Comparison of ENCODE assay signal across 9 cellular contexts in the genomic region with DNA sequence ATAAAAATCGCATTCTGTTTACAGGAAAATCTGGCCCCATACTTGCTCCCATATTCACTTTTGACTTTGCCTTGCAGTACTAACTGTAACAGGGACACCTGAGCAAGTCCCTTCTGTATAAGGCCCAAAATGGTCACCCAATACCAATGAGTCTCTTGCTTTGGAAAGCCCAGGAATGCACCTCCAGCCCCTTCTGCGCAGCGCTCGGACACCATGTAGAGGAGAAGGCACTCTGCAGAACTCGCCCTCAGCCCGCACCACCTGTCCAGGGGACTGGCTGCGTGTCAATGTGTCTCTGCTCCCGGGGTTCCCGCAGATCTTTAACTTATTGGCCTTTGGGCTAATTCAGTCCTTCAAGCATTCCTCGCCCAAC. TPM values are rescaled to one million over a fixed set of nuclear protein-coding genes. Genes with fewer than 3 reads are reported as not detected.
DNase-seq lines count a peak whose midpoint lies in the region; ATAC-seq, FAIRE-seq and TF ChIP-seq lines count a peak whose summit lies in the region.
"Had no signal": no experiment of that assay in that cellular context is flagged by ENCODE, and none has a peak within 500 bp of the region (broad histone marks: within the 10 kb centered on the region; RNA-seq: fewer than 3 reads in every experiment).

No MANE protein-coding gene starts in this region.

- TF ChIP-seq RAD21 in HepG2 (CRISPR knock-in tag; IDR thresholded peaks at IDR 0.05): no peak

- H3K9me3 ChIP-seq in Panc1 (ENCODE audit: control insufficient read depth, insufficient read depth, low read depth, low read length) (no peaks in the 10 kb centered on the region), HepG2 (ENCODE audit: low read length) (no peaks in the 10 kb centered on the region)

- 9% methylated on average over 10 of the region's 10 CpGs for WGBS in HepG2 (ENCODE audit: low lambda C conversion rate)

- no peak overlapping the region for H3K4me3 Mint-ChIP-seq in stimulated activated naive CD8-positive, alpha-beta T cell treated with anti-CD3 and anti-CD28 coated beads, Interleukin-15, amount 100 ng/mL, for 72 hours

- H3K27ac ChIP-seq in Panc1 (ENCODE audit: low read length): no peak overlapping the region
- H3K27ac ChIP-seq in HepG2 (ENCODE audit: extremely low read length, insufficient read depth, low read length): no peak overlapping the region

- H3K4me3 ChIP-seq in Panc1 (ENCODE audit: low read depth in 2 of 2, low read length in 2 of 2) (no peak overlapping the region), HepG2 (replicated peaks in 1 of 3; ENCODE audit: insufficient read depth in 1 of 3, low read depth in 2 of 3, low read length in 3 of 3) (peak overlapping the region in 2 of 3 experiments; percentile 37 to 54; a peak in 3 of 6 replicates)

- no peak for DNase-seq in stimulated activated naive CD8-positive, alpha-beta T cell treated with anti-CD3 and anti-CD28 coated beads, Interleukin-15, amount 100 ng/mL, for 72 hours
- no peak for DNase-seq in stimulated activated naive CD8-positive, alpha-beta T cell treated with anti-CD3 and anti-CD28 coated beads, Interleukin-15, Interleukin-2, amounts not matched to agents 100 U/mL and 50 U/mL, for 24 hours
- no peak for DNase-seq in Panc1 (ENCODE audit: low read depth, low spot score)
- no peak for DNase-seq in HepG2 (ENCODE audit: low spot score)
- DNase-seq in activated T-cell treated with anti-CD3 and anti-CD28 coated beads for 4 hours: no peak
- DNase-seq in activated CD4-positive, alpha-beta T cell treated with anti-CD3 and anti-CD28 coated beads, Interleukin-2, amount 50 U/mL, for 4 hours: no peak
- no peak for DNase-seq in stimulated activated CD4-positive, alpha-beta T cell treated with anti-CD3 and anti-CD28 coated beads, Interleukin-4, amount 100 ng/mL, for 24 hours
- DNase-seq: NCI-H1436 treated with DMSO at 0.1 percent for 48 hours had no signal

- no peak for FAIRE-seq in HepG2 (lab: Jason Lieb, UNC)

- no peaks in the 10 kb centered on the region for H3K27me3 Mint-ChIP-seq in stimulated activated naive CD8-positive, alpha-beta T cell treated with anti-CD3 and anti-CD28 coated beads, Interleukin-15, amount 100 ng/mL, for 72 hours

- TF ChIP-seq CTCF in Panc1 (IDR thresholded peaks at IDR 0.05) (no peak; the same call in 1 of the 2 replicates), HepG2 (CRISPR knock-in tag; IDR thresholded peaks at IDR 0.05) (no peak)

- no peak for TF ChIP-seq POLR2A in HepG2 (IDR thresholded peaks at IDR 0.05; ENCODE audit: insufficient read depth in 1 of 2, low read depth in 2 of 2, low read length in 2 of 2)

- BruUV-seq in Panc1 (replicated peaks; lab: Mats Ljungman, UMichigan) (no TSS peak), HepG2 (replicated peaks; lab: Mats Ljungman, UMichigan) (no TSS peak)

- no peak overlapping the region for H2AFZ ChIP-seq in HepG2 (ENCODE audit: low read length)

- H3K27me3 ChIP-seq in Panc1 (ENCODE audit: control insufficient read depth, insufficient read depth, low read length): no peaks in the 10 kb centered on the region
- peaks cover 5 to 47% of the 10 kb centered on the region in 2 experiments for H3K27me3 ChIP-seq in HepG2 (ENCODE audit: control insufficient read depth in 1 of 2, insufficient read depth in 2 of 2, low read length in 2 of 2)

- no peaks in the 10 kb centered on the region for H4K20me1 ChIP-seq in HepG2 (ENCODE audit: insufficient read depth, low read length)

- no peak overlapping the region for H3K9ac ChIP-seq in HepG2 (ENCODE audit: insufficient read depth, low read depth, low read length)

- TF ChIP-seq EP300 in HepG2 (IDR thresholded peaks at IDR 0.05; ENCODE audit: low read depth in 2 of 2, low read length in 2 of 2) (no peak), HepG2 (CRISPR knock-in tag; IDR thresholded peaks at IDR 0.05; ENCODE audit: borderline replicate concordance) (no peak)

- H3K27ac Mint-ChIP-seq in stimulated activated naive CD8-positive, alpha-beta T cell treated with anti-CD3 and anti-CD28 coated beads, Interleukin-15, amount 100 ng/mL, for 72 hours: no peak overlapping the region

- H3K36me3 ChIP-seq in Panc1 (ENCODE audit: control insufficient read depth, insufficient read depth, low read length) (no peaks in the 10 kb centered on the region), HepG2 (replicated peaks in 1 of 2; ENCODE audit: control insufficient read depth in 1 of 2, insufficient read depth in 2 of 2, low read length in 2 of 2) (no peaks in the 10 kb centered on the region)

- POLR2A ChIA-PET in Panc1 (lab: Charles Lee): no interaction called here
- POLR2A ChIA-PET in HepG2 (lab: Yijun Ruan, JAX): interaction anchor here (0.6 to 1.2 kb wide), 2 partner anchors 109 to 367 kb away, joined by 3 to 4 read pairs; no protein-coding TSS in a partner anchor

- H3K79me2 ChIP-seq in HepG2 (ENCODE audit: insufficient read depth, low read length): no peaks in the 10 kb centered on the region

- in situ Hi-C loops in Panc1 (cut with HindIII; ENCODE audit: low pct_unique_long_range_greater_than_20kb, low sequenced_read_pairs): no loop called here
- in situ Hi-C loops in HepG2 (cut with HindIII; ENCODE audit: extremely low pct_ligation_motif_present, low pct_unique_long_range_greater_than_20kb): loop anchor here (5.0 kb wide), 2 partner anchors 114 to 469 kb away; no protein-coding TSS in a partner anchor

- no peaks in the 10 kb centered on the region; the same call in 1 of the 2 replicates for H3K4me1 ChIP-seq in Panc1 (ENCODE audit: control insufficient read depth, insufficient read depth, low read length)
- H3K4me1 ChIP-seq in HepG2 (ENCODE audit: insufficient read depth, low read length): peaks cover 17% of the 10 kb centered on the region

- peak; percentile 19 for ATAC-seq in stimulated activated naive CD8-positive, alpha-beta T cell treated with anti-CD3 and anti-CD28 coated beads, Interleukin-15, amount 100 ng/mL, for 72 hours
- ATAC-seq in stimulated activated naive CD8-positive, alpha-beta T cell treated with anti-CD3 and anti-CD28 coated beads, Interleukin-15, Interleukin-2, amounts not matched to agents 100 U/mL and 50 U/mL, for 24 hours: no peak
- ATAC-seq in Panc1 (peak; percentile 51), HepG2 (peak; percentile 34), HG03025 (IDR thresholded peaks at IDR 0.05; ENCODE audit: low FRiP score, unreplicated experiment) (no peak)

- peaks cover 14% of the 10 kb centered on the region for H3K4me1 Mint-ChIP-seq in stimulated activated naive CD8-positive, alpha-beta T cell treated with anti-CD3 and anti-CD28 coated beads, Interleukin-15, amount 100 ng/mL, for 72 hours

- CTCF ChIA-PET in Panc1 (lab: Charles Lee) (no interaction called here), HepG2 (lab: Yijun Ruan, JAX; ENCODE audit: low intra/inter-chr PET ratio, low total read pairs) (interaction anchor here (1.1 to 4.8 kb wide), 2 partner anchors 20 to 112 kb away, joined by 3 to 210 read pairs; no protein-coding TSS in a partner anchor)

- peak overlapping the region; percentile 77 for H3K4me2 ChIP-seq in HepG2 (ENCODE audit: low read depth, low read length)

- H3K9me3 Mint-ChIP-seq in stimulated activated naive CD8-positive, alpha-beta T cell treated with anti-CD3 and anti-CD28 coated beads, Interleukin-15, amount 100 ng/mL, for 72 hours: no peaks in the 10 kb centered on the region

- intact Hi-C loops in Panc1 (cut with micrococcal nuclease; ENCODE audit: unreplicated experiment) (loop anchor here (1.0 to 2.0 kb wide), 2 partner anchors 106 to 114 kb away; no protein-coding TSS in a partner anchor), HepG2 (cut with micrococcal nuclease; ENCODE audit: unreplicated experiment) (loop anchor here (1.0 kb wide), 2 partner anchors 107 to 114 kb away; no protein-coding TSS in a partner anchor)

RNA-seq across cellular contexts. Expression of a gene that starts 0.7 kb away (rescaled TPM):
- total RNA-seq in Panc1 (2021; ENCODE audit: unreplicated experiment): not detected
- polyA plus RNA-seq in Panc1 (2012; ENCODE audit: insufficient read length): not detected
- total RNA-seq in HepG2 (2016; rRNA removed; fragmentation: Illumina TruSeq; extraction: Trizol): not detected in 2 replicates
- not detected in 2 replicates for total RNA-seq in HepG2 (2016; cell fraction: cytosol; rRNA removed; fragmentation: Illumina TruSeq; extraction: Trizol; ENCODE audit: low read depth)
- total RNA-seq in HepG2 (2016; cell fraction: insoluble cytoplasmic fraction; rRNA removed; fragmentation: Illumina TruSeq; extraction: Trizol): not detected in 2 replicates
- total RNA-seq in HepG2 (2016; cell fraction: membrane; rRNA removed; fragmentation: Illumina TruSeq; extraction: Trizol): not detected in 2 replicates
- total RNA-seq in HepG2 (2016; cell fraction: nucleus; rRNA removed; fragmentation: Illumina TruSeq; extraction: Trizol): not detected in 2 replicates
- not detected in 2 replicates for polyA plus RNA-seq in HepG2 (2011; rRNA removed)
- polyA plus RNA-seq in HepG2 (2011; cell fraction: cytosol; rRNA removed): not detected in 2 replicates
- polyA plus RNA-seq in HepG2 (2011; cell fraction: nucleus; rRNA removed): not detected in 2 replicates
- not detected in 2 replicates for polyA plus RNA-seq in HepG2 (2012)
- not detected in 2 replicates for polyA plus RNA-seq in HepG2 (2016; cell fraction: cytosol; fragmentation: Illumina TruSeq; extraction: Trizol; ENCODE audit: low read depth)
- not detected in 2 replicates for polyA plus RNA-seq in HepG2 (2016; cell fraction: insoluble cytoplasmic fraction; fragmentation: Illumina TruSeq; extraction: Trizol; ENCODE audit: low read depth)
- not detected in 2 replicates for polyA plus RNA-seq in HepG2 (2016; cell fraction: membrane; fragmentation: Illumina TruSeq; extraction: Trizol; ENCODE audit: low read depth)
- polyA plus RNA-seq in HepG2 (2016; cell fraction: nucleus; fragmentation: Illumina TruSeq; extraction: Trizol; ENCODE audit: insufficient read depth, low read depth): not detected in 2 replicates
- not detected in 2 replicates for polyA minus RNA-seq in HepG2 (2011; rRNA and poly(A)+ RNA removed; ENCODE audit: low replicate concordance)
- polyA minus RNA-seq in HepG2 (2011; cell fraction: cytosol; rRNA and poly(A)+ RNA removed): not detected in 2 replicates
- polyA minus RNA-seq in HepG2 (2011; cell fraction: nucleus; rRNA and poly(A)+ RNA removed): not detected in 2 replicates

RNA-seq across cellular contexts. Expression of a gene that starts 34.7 kb away (rescaled TPM):
- total RNA-seq in Panc1 (2021; ENCODE audit: unreplicated experiment): 107 TPM
- 161 TPM for polyA plus RNA-seq in Panc1 (2012; ENCODE audit: insufficient read length)
- 49.5 and 90.2 TPM in 2 replicates for total RNA-seq in HepG2 (2016; rRNA removed; fragmentation: Illumina TruSeq; extraction: Trizol)
- 13.4 and 13.5 TPM in 2 replicates for total RNA-seq in HepG2 (2016; cell fraction: cytosol; rRNA removed; fragmentation: Illumina TruSeq; extraction: Trizol; ENCODE audit: low read depth)
- 46.2 and 90.7 TPM in 2 replicates for total RNA-seq in HepG2 (2016; cell fraction: insoluble cytoplasmic fraction; rRNA removed; fragmentation: Illumina TruSeq; extraction: Trizol)
- total RNA-seq in HepG2 (2016; cell fraction: membrane; rRNA removed; fragmentation: Illumina TruSeq; extraction: Trizol): 34.2 and 39.7 TPM in 2 replicates
- total RNA-seq in HepG2 (2016; cell fraction: nucleus; rRNA removed; fragmentation: Illumina TruSeq; extraction: Trizol): 74.6 and 91.1 TPM in 2 replicates
- polyA plus RNA-seq in HepG2 (2011; rRNA removed): 176 and 203 TPM in 2 replicates
- polyA plus RNA-seq in HepG2 (2011; cell fraction: cytosol; rRNA removed): 188 and 194 TPM in 2 replicates
- polyA plus RNA-seq in HepG2 (2011; cell fraction: nucleus; rRNA removed): 48.0 and 50.3 TPM in 2 replicates
- polyA plus RNA-seq in HepG2 (2012): 103 and 105 TPM in 2 replicates
- polyA plus RNA-seq in HepG2 (2016; cell fraction: cytosol; fragmentation: Illumina TruSeq; extraction: Trizol; ENCODE audit: low read depth): 10.8 and 11.8 TPM in 2 replicates
- polyA plus RNA-seq in HepG2 (2016; cell fraction: insoluble cytoplasmic fraction; fragmentation: Illumina TruSeq; extraction: Trizol; ENCODE audit: low read depth): 56.4 and 59.5 TPM in 2 replicates
- 24.0 and 24.5 TPM in 2 replicates for polyA plus RNA-seq in HepG2 (2016; cell fraction: membrane; fragmentation: Illumina TruSeq; extraction: Trizol; ENCODE audit: low read depth)
- 131 and 138 TPM in 2 replicates for polyA plus RNA-seq in HepG2 (2016; cell fraction: nucleus; fragmentation: Illumina TruSeq; extraction: Trizol; ENCODE audit: insufficient read depth, low read depth)
- 95.4 and 192 TPM in 2 replicates for polyA minus RNA-seq in HepG2 (2011; rRNA and poly(A)+ RNA removed; ENCODE audit: low replicate concordance)
- 126 and 147 TPM in 2 replicates for polyA minus RNA-seq in HepG2 (2011; cell fraction: cytosol; rRNA and poly(A)+ RNA removed)
- 25.6 and 36.6 TPM in 2 replicates for polyA minus RNA-seq in HepG2 (2011; cell fraction: nucleus; rRNA and poly(A)+ RNA removed)

Comparison
In these comparisons a context has a peak if more than half of its experiments do, and no peak if none do; other contexts are left out.
1. ATAC-seq: peak in stimulated activated naive CD8-positive, alpha-beta T cell treated with anti-CD3 and anti-CD28 coated beads, Interleukin-15, amount 100 ng/mL, for 72 hours (single experiment), Panc1 (single experiment) and HepG2 (single experiment); none in stimulated activated naive CD8-positive, alpha-beta T cell treated with anti-CD3 and anti-CD28 coated beads, Interleukin-15, Interleukin-2, amounts not matched to agents 100 U/mL and 50 U/mL, for 24 hours (single experiment) and HG03025 (single experiment).
2. H3K4me3 ChIP-seq: peak in HepG2 (2 of 3); none in Panc1 (0 of 2).